Comparison of ENCODE assay signal across 25 cellular contexts in genomic region chr1:11196945-11197344, GRCh38. TPM values are rescaled to one million over a fixed set of nuclear protein-coding genes. Genes with fewer than 3 reads are reported as not detected.
"Had no signal": no experiment of that assay in that cellular context is flagged by ENCODE, and none has a peak within 500 bp of the region (broad histone marks: within the 10 kb centered on the region; RNA-seq: fewer than 3 reads in every experiment).

No MANE protein-coding gene starts in this region.

- H3K9me3 ChIP-seq: left ventricle myocardium inferior, lower lobe of right lung, psoas muscle, suprapubic skin, thyroid gland, upper lobe of left lung, uterus had no signal

- H3K4me1 ChIP-seq: foreskin keratinocyte, left ventricle myocardium inferior, lower lobe of right lung, psoas muscle, suprapubic skin, thyroid gland, upper lobe of left lung, uterus had no signal

- H3K79me2 ChIP-seq: parathyroid adenoma had no signal

- DNase-seq: effector memory CD8-positive, alpha-beta T cell; erythroblast; head of caudate nucleus; hippocampal formation; left cardiac atrium; left ventricle myocardium inferior; lower lobe of right lung; midbrain; psoas muscle; stimulated activated CD4-positive, alpha-beta T cell treated with anti-CD3 and anti-CD28 coated beads, Interleukin-2, amount 100 ng/mL, for 24 hours; stimulated activated CD4-positive, alpha-beta T cell treated with anti-CD3 and anti-CD28 coated beads, Interleukin-4, amount 100 ng/mL, for 4 hours; stimulated activated naive CD8-positive, alpha-beta T cell treated with anti-CD3 and anti-CD28 coated beads, Interleukin-15, Interleukin-2, amounts not matched to agents 100 U/mL and 50 U/mL, for 24 hours; thyroid gland; upper lobe of left lung; uterus had no signal

- H3K9me3 Mint-ChIP-seq: central memory CD8-positive, alpha-beta T cell; effector memory CD8-positive, alpha-beta T cell; memory B cell; natural killer cell treated with Interleukin-12 subunit alpha and Interleukin-12 subunit beta and Interleukin-15 and Interleukin-18, amount 100 ng/mL, for 72 hours; neural progenitor cell had no signal

- FAIRE-seq: islet of Langerhans had no signal

- H3K27me3 ChIP-seq: foreskin keratinocyte, neural progenitor cell, suprapubic skin, thyroid gland, upper lobe of left lung, uterus had no signal

- H3K4me3 Mint-ChIP-seq: central memory CD8-positive, alpha-beta T cell; effector memory CD8-positive, alpha-beta T cell; memory B cell; natural killer cell treated with Interleukin-12 subunit alpha and Interleukin-12 subunit beta and Interleukin-15 and Interleukin-18, amount 100 ng/mL, for 72 hours; neural progenitor cell had no signal

- H3K4me1 Mint-ChIP-seq: central memory CD8-positive, alpha-beta T cell had no signal

- H3K27me3 Mint-ChIP-seq: central memory CD8-positive, alpha-beta T cell; effector memory CD8-positive, alpha-beta T cell; memory B cell; natural killer cell treated with Interleukin-12 subunit alpha and Interleukin-12 subunit beta and Interleukin-15 and Interleukin-18, amount 100 ng/mL, for 72 hours had no signal

- H3K4me2 ChIP-seq: neural progenitor cell had no signal

- H3K27ac ChIP-seq: foreskin keratinocyte, left ventricle myocardium inferior, lower lobe of right lung, neural progenitor cell, psoas muscle, skin epidermis, suprapubic skin, thyroid gland, upper lobe of left lung, uterus had no signal

- H3K36me3 ChIP-seq: uterus had no signal

- H3K4me3 ChIP-seq: left ventricle myocardium inferior, lower lobe of right lung, neural progenitor cell, psoas muscle, skin epidermis, suprapubic skin, thyroid gland, upper lobe of left lung, uterus had no signal

- H3K27ac Mint-ChIP-seq: effector memory CD8-positive, alpha-beta T cell; memory B cell; natural killer cell treated with Interleukin-12 subunit alpha and Interleukin-12 subunit beta and Interleukin-15 and Interleukin-18, amount 100 ng/mL, for 72 hours; neural progenitor cell had no signal

- H2AFZ ChIP-seq: neural progenitor cell, parathyroid adenoma had no signal

- ATAC-seq: effector memory CD8-positive, alpha-beta T cell; foreskin keratinocyte; left cardiac atrium; lower lobe of right lung; natural killer cell treated with Interleukin-12 subunit alpha and Interleukin-12 subunit beta and Interleukin-15 and Interleukin-18, amount 100 ng/mL, for 72 hours; psoas muscle; sciatic nerve; stimulated activated naive CD8-positive, alpha-beta T cell treated with anti-CD3 and anti-CD28 coated beads, Interleukin-15, Interleukin-2, amounts not matched to agents 100 U/mL and 50 U/mL, for 24 hours had no signal

- H3K9ac ChIP-seq: neural progenitor cell, parathyroid adenoma had no signal

RNA-seq across cellular contexts. Expression of gene ANGPTL7, which starts 7.8 kb away (rescaled TPM):
- total RNA-seq: foreskin keratinocyte; natural killer cell treated with Interleukin-12 subunit alpha and Interleukin-12 subunit beta and Interleukin-15 and Interleukin-18, amount 100 ng/mL, for 72 hours had no signal
- polyA plus RNA-seq: foreskin keratinocyte had no signal
